Comparison of ENCODE assay signal across 14 cellular contexts in the genomic region with DNA sequence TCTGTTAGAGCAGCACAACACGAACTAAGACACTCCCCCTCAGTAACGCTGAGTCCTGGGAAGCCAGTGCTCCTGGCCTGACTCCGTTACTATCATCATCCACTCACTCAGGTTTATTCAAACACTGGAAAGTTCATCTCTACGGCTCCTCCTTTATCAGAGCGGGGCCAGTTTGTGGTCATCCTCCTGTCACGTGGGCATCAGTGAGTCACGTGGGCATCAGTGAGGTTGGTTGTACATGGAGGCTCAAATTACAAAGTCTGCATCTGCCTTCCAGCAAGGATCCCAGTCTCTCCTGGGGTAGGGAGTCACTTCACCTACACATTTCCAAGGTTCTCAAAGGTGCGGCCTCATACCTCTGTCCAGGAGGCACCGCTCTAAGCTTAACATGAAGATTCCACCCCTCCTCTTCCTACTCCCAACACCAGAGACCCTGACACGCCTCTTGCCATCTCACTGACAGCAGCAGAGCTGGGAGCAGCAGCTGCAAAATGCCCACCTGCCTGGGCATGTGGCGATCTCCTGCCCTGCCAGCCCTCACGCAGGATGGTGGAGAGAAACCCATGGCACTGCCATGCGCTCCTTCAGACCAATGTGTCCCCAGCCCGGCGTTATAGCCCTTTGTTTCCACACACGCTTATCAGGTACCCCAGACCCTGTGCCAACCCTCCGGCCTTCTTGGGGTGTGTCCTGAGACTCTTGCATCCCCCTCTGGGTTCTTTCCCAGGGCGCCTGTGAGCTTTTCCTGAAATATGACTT.
DNase-seq lines count a peak whose midpoint lies in the region; ATAC-seq and TF ChIP-seq lines count a peak whose summit lies in the region.
"Had no signal": no experiment of that assay in that cellular context is flagged by ENCODE, and none has a peak within 500 bp of the region (broad histone marks: within the 10 kb centered on the region; RNA-seq: fewer than 3 reads in every experiment).

No MANE protein-coding gene starts in this region.

- peaks cover 5% of the 10 kb centered on the region for H3K27me3 ChIP-seq in foreskin keratinocyte
- H3K27me3 ChIP-seq: thyroid gland had no signal

- no peak overlapping the region for H3K27ac ChIP-seq in foreskin keratinocyte
- H3K27ac ChIP-seq: thyroid gland had no signal

- ATAC-seq in foreskin keratinocyte, result peak; percentile 70
- ATAC-seq in GM21515 (IDR thresholded peaks at IDR 0.05; ENCODE audit: unreplicated experiment), result no peak
- ATAC-seq in HG03108 (IDR thresholded peaks at IDR 0.05; ENCODE audit: unreplicated experiment), result no peak
- ATAC-seq: activated naive CD4-positive, alpha-beta T cell treated with anti-CD3 and anti-CD28 coated beads, Interleukin-2, amount 50 U/mL, for 72 hours; left colon had no signal

- DNase-seq in COLO668 (lab: John Stamatoyannopoulos, UW; ENCODE audit: unreplicated experiment) (peak; percentile 19), HK-2 (ENCODE audit: unreplicated experiment) (peak; percentile 9), OCI-M1 (lab: John Stamatoyannopoulos, UW) (peak; percentile 64), foreskin keratinocyte (peak in 1 of 2 donors; percentile 41), Ammon's horn (ENCODE audit: low spot score) (no peak), 8988T (no peak)
- DNase-seq: head of caudate nucleus; left colon; stimulated activated CD4-positive, alpha-beta T cell treated with anti-CD3 and anti-CD28 coated beads, Interleukin-1b, Interleukin-23, amount 100 ng/mL, for 48 hours; stimulated activated CD8-positive, alpha-beta memory T cell treated with anti-CD3 and anti-CD28 coated beads, Interleukin-4, amount 100 ng/mL, for 48 hours; thyroid gland had no signal

- TF ChIP-seq CTCF in foreskin keratinocyte (conservative IDR thresholded peaks at IDR 0.05), result no peak

- no peaks in the 10 kb centered on the region for H3K4me1 ChIP-seq in foreskin keratinocyte

Comparison
In these comparisons a context has a peak if more than half of its experiments do, and no peak if none do; other contexts are left out.
1. DNase-seq: peak in COLO668 (single experiment), HK-2 (single experiment) and OCI-M1 (single experiment); none in Ammon's horn (single experiment) and 8988T (single experiment).